18 cellular contexts compared by ENCODE assay signal in the genomic region with DNA sequence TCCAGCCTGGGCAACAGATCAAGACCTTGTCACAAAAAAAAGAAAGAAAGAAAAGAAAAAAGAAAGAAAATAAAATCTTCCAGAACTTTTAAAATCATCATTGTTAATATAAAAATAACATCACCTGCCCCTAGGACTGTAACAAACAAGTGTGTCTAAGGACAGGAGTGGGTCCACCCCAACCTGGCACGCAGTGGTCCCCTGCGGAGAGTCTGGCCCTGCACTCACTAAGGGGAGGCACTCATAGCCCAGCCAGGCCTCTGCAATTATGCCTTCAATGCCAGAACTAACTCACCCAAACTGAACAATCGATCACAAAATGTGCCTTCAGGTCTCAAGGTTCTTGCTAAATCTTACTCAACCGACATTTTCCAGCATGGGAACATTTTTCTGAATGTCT. TPM values are rescaled to one million over a fixed set of nuclear protein-coding genes. Genes with fewer than 3 reads are reported as not detected.
DNase-seq lines count a peak whose midpoint lies in the region; ATAC-seq, FAIRE-seq and TF ChIP-seq lines count a peak whose summit lies in the region.
"Had no signal": no experiment of that assay in that cellular context is flagged by ENCODE, and none has a peak within 500 bp of the region (broad histone marks: within the 10 kb centered on the region; RNA-seq: fewer than 3 reads in every experiment).

No MANE protein-coding gene starts in this region.

- FAIRE-seq in kidney (lab: Jason Lieb, UNC) (no peak), GM12892 (lab: Jason Lieb, UNC) (no peak)
- FAIRE-seq: G401.6 had no signal

- no peak for ATAC-seq in WTC11
- no peak for ATAC-seq in stimulated activated memory B cell treated with anti-CD40 and anti-IgM and Interleukin-4, amounts not matched to agents 10 μg/mL and 1 μg/mL and 100 μg/mL, for 72 hours
- ATAC-seq: CD8-positive, alpha-beta T cell had no signal

- H3K27ac ChIP-seq in kidney (ENCODE audit: low read depth in 2 of 2, low read length in 2 of 2) = no peak overlapping the region

- no peak for TF ChIP-seq CTCF in WTC11 (IDR thresholded peaks at IDR 0.05)
- TF ChIP-seq CTCF in kidney (IDR thresholded peaks at IDR 0.05; ENCODE audit: borderline replicate concordance, extremely low read depth, insufficient read depth) = no peak

- peaks cover 0 to 6% of the 10 kb centered on the region in 2 donors for H3K4me1 ChIP-seq in kidney (ENCODE audit: control insufficient read depth in 1 of 2, insufficient read depth in 1 of 2, low read depth in 1 of 2, low read length in 2 of 2)
- H3K4me1 ChIP-seq: BE2C had no signal

- POLR2A ChIA-PET in WTC11 (lab: Charles Lee) = no interaction called here

- no peak for DNase-seq in activated naive CD4-positive, alpha-beta T cell treated with anti-CD3 and anti-CD28 coated beads, Interleukin-2, amount 10 ng/mL, durations not matched to agents 7 days and 5 days
- no peak for DNase-seq in WTC11 (ENCODE audit: low spot score)
- peak; percentile 46 for DNase-seq in kidney
- DNase-seq in NCI-H128 (lab: John Stamatoyannopoulos, UW; ENCODE audit: unreplicated experiment) = no peak
- no peak for DNase-seq in GM12892 (ENCODE audit: insufficient read length)
- no peak for DNase-seq in NCI-H2029 treated with DMSO at 0.1 percent for 48 hours (lab: John Stamatoyannopoulos, UW)
- DNase-seq: 8988T; BE2C; CD8-positive, alpha-beta T cell; DMS79 treated with DMSO at 0.1 percent for 48 hours; KBM-7; NCI-H1436 treated with DMSO at 0.1 percent for 48 hours; NCI-H2081 treated with DMSO at 0.1 percent for 48 hours; NCI-H2227 treated with DMSO at 0.1 percent for 48 hours; NCI-H524 had no signal

- H3K9ac ChIP-seq in kidney (ENCODE audit: low read length in 2 of 2) = no peak overlapping the region

- H3K36me3 ChIP-seq in kidney (ENCODE audit: control insufficient read depth in 1 of 2, insufficient read depth in 2 of 2, low read length in 2 of 2) = peaks cover 6 to 8% of the 10 kb centered on the region in 2 donors

- H3K9me3 ChIP-seq in kidney (ENCODE audit: control insufficient read depth in 1 of 2, low read length in 2 of 2) = no peaks in the 10 kb centered on the region
- H3K9me3 ChIP-seq: BE2C had no signal

- H3K4me1 Mint-ChIP-seq in activated naive CD4-positive, alpha-beta T cell treated with anti-CD3 and anti-CD28 coated beads, Interleukin-2, amount 50 U/mL, for 24 hours = peaks cover 38% of the 10 kb centered on the region
- H3K4me1 Mint-ChIP-seq in activated naive CD4-positive, alpha-beta T cell treated with anti-CD3 and anti-CD28 coated beads, Interleukin-2, amount 10 ng/mL, durations not matched to agents 7 days and 5 days = peaks cover 26% of the 10 kb centered on the region
- peaks cover 15% of the 10 kb centered on the region for H3K4me1 Mint-ChIP-seq in WTC11
- peaks cover 54% of the 10 kb centered on the region for H3K4me1 Mint-ChIP-seq in stimulated activated memory B cell treated with anti-CD40 and anti-IgM and Interleukin-4, amounts not matched to agents 10 μg/mL and 1 μg/mL and 100 μg/mL, for 72 hours

- H3K9me3 Mint-ChIP-seq in activated naive CD4-positive, alpha-beta T cell treated with anti-CD3 and anti-CD28 coated beads, Interleukin-2, amount 50 U/mL, for 24 hours = no peaks in the 10 kb centered on the region
- H3K9me3 Mint-ChIP-seq in activated naive CD4-positive, alpha-beta T cell treated with anti-CD3 and anti-CD28 coated beads, Interleukin-2, amount 10 ng/mL, durations not matched to agents 7 days and 5 days = no peaks in the 10 kb centered on the region
- no peaks in the 10 kb centered on the region for H3K9me3 Mint-ChIP-seq in WTC11
- no peaks in the 10 kb centered on the region for H3K9me3 Mint-ChIP-seq in stimulated activated memory B cell treated with anti-CD40 and anti-IgM and Interleukin-4, amounts not matched to agents 10 μg/mL and 1 μg/mL and 100 μg/mL, for 72 hours
- H3K9me3 Mint-ChIP-seq: CD8-positive, alpha-beta T cell had no signal

- H3K4me3 Mint-ChIP-seq in activated naive CD4-positive, alpha-beta T cell treated with anti-CD3 and anti-CD28 coated beads, Interleukin-2, amount 50 U/mL, for 24 hours = no peak overlapping the region
- H3K4me3 Mint-ChIP-seq in activated naive CD4-positive, alpha-beta T cell treated with anti-CD3 and anti-CD28 coated beads, Interleukin-2, amount 10 ng/mL, durations not matched to agents 7 days and 5 days = no peak overlapping the region
- H3K4me3 Mint-ChIP-seq in WTC11 = no peak overlapping the region
- no peak overlapping the region for H3K4me3 Mint-ChIP-seq in stimulated activated memory B cell treated with anti-CD40 and anti-IgM and Interleukin-4, amounts not matched to agents 10 μg/mL and 1 μg/mL and 100 μg/mL, for 72 hours
- H3K4me3 Mint-ChIP-seq: CD8-positive, alpha-beta T cell had no signal

- no peak overlapping the region for H3K4me3 ChIP-seq in kidney (ENCODE audit: low read length in 2 of 2)

- peak overlapping the region; percentile 12 for H3K27ac Mint-ChIP-seq in activated naive CD4-positive, alpha-beta T cell treated with anti-CD3 and anti-CD28 coated beads, Interleukin-2, amount 50 U/mL, for 24 hours
- no peak overlapping the region for H3K27ac Mint-ChIP-seq in activated naive CD4-positive, alpha-beta T cell treated with anti-CD3 and anti-CD28 coated beads, Interleukin-2, amount 10 ng/mL, durations not matched to agents 7 days and 5 days
- 0 out of 2 replicates have a peak overlapping the region, but pooled peaks have one; percentile 66 for H3K27ac Mint-ChIP-seq in WTC11
- H3K27ac Mint-ChIP-seq in stimulated activated memory B cell treated with anti-CD40 and anti-IgM and Interleukin-4, amounts not matched to agents 10 μg/mL and 1 μg/mL and 100 μg/mL, for 72 hours = peak overlapping the region; percentile 36
- H3K27ac Mint-ChIP-seq: CD8-positive, alpha-beta T cell had no signal

- CTCF ChIA-PET in activated naive CD4-positive, alpha-beta T cell treated with anti-CD3 and anti-CD28 coated beads, Interleukin-2, amount 10 ng/mL, durations not matched to agents 7 days and 5 days (lab: Charles Lee) = interaction anchor here (0.6 kb wide), 1 partner anchor 85 kb away, joined by 3 read pairs; no protein-coding TSS in a partner anchor
- CTCF ChIA-PET in WTC11 (lab: Charles Lee) = interaction anchor here (1.8 kb wide), 1 partner anchor 11 kb away, joined by 5 read pairs; no protein-coding TSS in a partner anchor

- peaks cover 2% of the 10 kb centered on the region for H3K36me3 Mint-ChIP-seq in activated naive CD4-positive, alpha-beta T cell treated with anti-CD3 and anti-CD28 coated beads, Interleukin-2, amount 50 U/mL, for 24 hours
- H3K36me3 Mint-ChIP-seq in activated naive CD4-positive, alpha-beta T cell treated with anti-CD3 and anti-CD28 coated beads, Interleukin-2, amount 10 ng/mL, durations not matched to agents 7 days and 5 days = peaks cover 26% of the 10 kb centered on the region
- peaks cover 15% of the 10 kb centered on the region for H3K36me3 Mint-ChIP-seq in WTC11
- peaks cover 26% of the 10 kb centered on the region for H3K36me3 Mint-ChIP-seq in stimulated activated memory B cell treated with anti-CD40 and anti-IgM and Interleukin-4, amounts not matched to agents 10 μg/mL and 1 μg/mL and 100 μg/mL, for 72 hours

- no peaks in the 10 kb centered on the region for H3K27me3 Mint-ChIP-seq in activated naive CD4-positive, alpha-beta T cell treated with anti-CD3 and anti-CD28 coated beads, Interleukin-2, amount 50 U/mL, for 24 hours
- no peaks in the 10 kb centered on the region for H3K27me3 Mint-ChIP-seq in activated naive CD4-positive, alpha-beta T cell treated with anti-CD3 and anti-CD28 coated beads, Interleukin-2, amount 10 ng/mL, durations not matched to agents 7 days and 5 days
- H3K27me3 Mint-ChIP-seq in WTC11 (ENCODE audit: low read depth) = no peaks in the 10 kb centered on the region
- H3K27me3 Mint-ChIP-seq in stimulated activated memory B cell treated with anti-CD40 and anti-IgM and Interleukin-4, amounts not matched to agents 10 μg/mL and 1 μg/mL and 100 μg/mL, for 72 hours = no peaks in the 10 kb centered on the region

- TF ChIP-seq POLR2A in GM12892 (IDR thresholded peaks at IDR 0.05; ENCODE audit: low read depth, low read length) = no peak

- intact Hi-C loops in kidney (cut with DNase I) = loop anchor here (5.0 kb wide), 1 partner anchor 435 kb away; no protein-coding TSS in a partner anchor

TF ChIP-seq in WTC11, 78 proteins besides CTCF, POLR2A, EP300 and RAD21 (continues in another document):
- TF ChIP-seq JAZF1 (CRISPR knock-in tag; IDR thresholded peaks at IDR 0.05) = no peak
- TF ChIP-seq CREB1 (CRISPR knock-in tag; IDR thresholded peaks at IDR 0.05) = no peak
- TF ChIP-seq ZNF671 (CRISPR knock-in tag; IDR thresholded peaks at IDR 0.05) = no peak
- TF ChIP-seq MAX (CRISPR knock-in tag; IDR thresholded peaks at IDR 0.05) = no peak
- TF ChIP-seq, protein P1, sequence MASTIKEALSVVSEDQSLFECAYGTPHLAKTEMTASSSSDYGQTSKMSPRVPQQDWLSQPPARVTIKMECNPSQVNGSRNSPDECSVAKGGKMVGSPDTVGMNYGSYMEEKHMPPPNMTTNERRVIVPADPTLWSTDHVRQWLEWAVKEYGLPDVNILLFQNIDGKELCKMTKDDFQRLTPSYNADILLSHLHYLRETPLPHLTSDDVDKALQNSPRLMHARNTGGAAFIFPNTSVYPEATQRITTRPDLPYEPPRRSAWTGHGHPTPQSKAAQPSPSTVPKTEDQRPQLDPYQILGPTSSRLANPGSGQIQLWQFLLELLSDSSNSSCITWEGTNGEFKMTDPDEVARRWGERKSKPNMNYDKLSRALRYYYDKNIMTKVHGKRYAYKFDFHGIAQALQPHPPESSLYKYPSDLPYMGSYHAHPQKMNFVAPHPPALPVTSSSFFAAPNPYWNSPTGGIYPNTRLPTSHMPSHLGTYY (CRISPR knock-in tag; IDR thresholded peaks at IDR 0.05) = no peak
- no peak for TF ChIP-seq ATF1 (CRISPR knock-in tag; IDR thresholded peaks at IDR 0.05)

RNA-seq across cellular contexts. Expression of gene GMEB2, which starts 4.8 kb away (rescaled TPM):
- 14.1 to 14.8 TPM (median 14.2 TPM) in 3 replicates for total RNA-seq in WTC11 (2021)
- total RNA-seq in kidney = 13.4 TPM
- polyA plus RNA-seq in kidney (ENCODE audit: insufficient read depth, low read depth, low replicate concordance) = 6.1 TPM
- polyA plus RNA-seq in GM12892 (2012; ENCODE audit: missing spikeins) = 3.2 TPM

RNA-seq across cellular contexts. Expression of gene STMN3, which starts 31.1 kb away (rescaled TPM):
- 53.0 to 65.6 TPM (median 53.4 TPM) in 3 replicates for total RNA-seq in WTC11 (2021)
- total RNA-seq in kidney = 84.9 TPM
- polyA plus RNA-seq in kidney (ENCODE audit: insufficient read depth, low read depth, low replicate concordance) = 20.6 TPM
- 2.0 TPM for polyA plus RNA-seq in GM12892 (2012; ENCODE audit: missing spikeins)

RNA-seq across cellular contexts. Expression of gene RTEL1, which starts 36.0 kb away (rescaled TPM):
- total RNA-seq in WTC11 (2021) (39.3 to 44.9 TPM (median 40.5 TPM) in 3 replicates), kidney (37.7 TPM)
- 5.3 TPM for polyA plus RNA-seq in kidney (ENCODE audit: insufficient read depth, low read depth, low replicate concordance)
- 10.9 TPM for polyA plus RNA-seq in GM12892 (2012; ENCODE audit: missing spikeins)

RNA-seq across cellular contexts. Expression of gene HELZ2, which starts 48.1 kb away (rescaled TPM):
- total RNA-seq in WTC11 (2021) = 27.5 to 32.6 TPM (median 32.4 TPM) in 3 replicates
- total RNA-seq in kidney = 40.7 TPM
- polyA plus RNA-seq in kidney (ENCODE audit: insufficient read depth, low read depth, low replicate concordance) = 3.2 TPM
- 10.3 TPM for polyA plus RNA-seq in GM12892 (2012; ENCODE audit: missing spikeins)
